Comparison of ENCODE assay signal across 2 cellular contexts in the genomic region with DNA sequence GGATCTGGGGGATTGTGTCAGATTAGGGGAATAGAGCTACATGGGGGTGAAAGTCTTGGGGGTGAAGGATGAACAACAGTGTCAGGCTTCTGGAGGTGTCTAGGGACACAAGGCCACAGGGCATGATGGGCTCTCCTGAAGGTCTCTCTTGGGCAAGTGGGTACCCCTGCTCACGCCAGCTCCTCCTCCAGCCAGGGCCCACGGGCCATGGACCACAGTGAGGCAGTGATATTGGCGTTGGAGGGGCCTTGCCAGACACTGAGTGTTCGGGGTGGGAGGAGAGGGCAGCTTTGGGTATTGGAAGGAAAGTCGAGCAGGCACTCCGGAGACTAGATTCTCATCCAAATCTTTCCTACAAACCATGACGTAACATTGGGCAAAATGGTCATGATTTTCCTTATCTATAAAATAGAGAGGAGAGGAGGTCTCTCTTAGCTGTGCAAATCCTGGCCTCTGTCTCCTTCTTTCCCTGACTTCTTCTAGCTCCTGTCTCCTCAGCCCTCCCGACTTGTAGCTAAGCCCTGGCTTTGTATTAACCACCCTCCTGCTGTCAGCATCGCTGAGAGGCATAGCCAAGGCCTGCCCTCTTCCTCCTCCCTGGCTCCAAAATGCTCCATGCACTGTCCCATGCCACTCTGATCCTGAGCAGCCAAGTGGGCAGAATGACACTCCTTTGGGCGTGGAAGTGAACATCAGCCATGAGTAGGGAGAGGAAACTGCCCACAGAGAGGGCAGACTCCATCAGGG.
TF ChIP-seq lines count a peak whose summit lies in the region.

No MANE protein-coding gene starts in this region.

TF ChIP-seq in IMR-90, 13 proteins besides CTCF, POLR2A, EP300 and RAD21:
- TF ChIP-seq RCOR1 (IDR thresholded peaks at IDR 0.05; ENCODE audit: insufficient replicate concordance, low read length) (no peak), NFE2L2 (IDR thresholded peaks at IDR 0.05; ENCODE audit: low read depth, low read length) (no peak), MXI1 (IDR thresholded peaks at IDR 0.05; ENCODE audit: borderline replicate concordance, low read depth, low read length) (no peak), SMC3 (IDR thresholded peaks at IDR 0.05; ENCODE audit: low read depth, low read length) (no peak), CHD1 (IDR thresholded peaks at IDR 0.05; ENCODE audit: low read depth, low read length) (no peak), RFX5 (IDR thresholded peaks at IDR 0.05; ENCODE audit: low read depth, low read length) (no peak), FOS (IDR thresholded peaks at IDR 0.05; ENCODE audit: low read depth, low read length) (no peak), MAFK (IDR thresholded peaks at IDR 0.05; ENCODE audit: low read depth, low read length) (no peak), CEBPB (IDR thresholded peaks at IDR 0.05; ENCODE audit: low read depth, low read length) (no peak), MAZ (IDR thresholded peaks at IDR 0.05; ENCODE audit: borderline replicate concordance, low read depth, low read length) (no peak), BHLHE40 (IDR thresholded peaks at IDR 0.05; ENCODE audit: low read depth, low read length) (no peak)
- TF ChIP-seq, protein P1, sequence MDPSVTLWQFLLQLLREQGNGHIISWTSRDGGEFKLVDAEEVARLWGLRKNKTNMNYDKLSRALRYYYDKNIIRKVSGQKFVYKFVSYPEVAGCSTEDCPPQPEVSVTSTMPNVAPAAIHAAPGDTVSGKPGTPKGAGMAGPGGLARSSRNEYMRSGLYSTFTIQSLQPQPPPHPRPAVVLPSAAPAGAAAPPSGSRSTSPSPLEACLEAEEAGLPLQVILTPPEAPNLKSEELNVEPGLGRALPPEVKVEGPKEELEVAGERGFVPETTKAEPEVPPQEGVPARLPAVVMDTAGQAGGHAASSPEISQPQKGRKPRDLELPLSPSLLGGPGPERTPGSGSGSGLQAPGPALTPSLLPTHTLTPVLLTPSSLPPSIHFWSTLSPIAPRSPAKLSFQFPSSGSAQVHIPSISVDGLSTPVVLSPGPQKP (IDR thresholded peaks at IDR 0.05; ENCODE audit: borderline replicate concordance, low read depth, low read length): no peak
- TF ChIP-seq, protein P2, sequence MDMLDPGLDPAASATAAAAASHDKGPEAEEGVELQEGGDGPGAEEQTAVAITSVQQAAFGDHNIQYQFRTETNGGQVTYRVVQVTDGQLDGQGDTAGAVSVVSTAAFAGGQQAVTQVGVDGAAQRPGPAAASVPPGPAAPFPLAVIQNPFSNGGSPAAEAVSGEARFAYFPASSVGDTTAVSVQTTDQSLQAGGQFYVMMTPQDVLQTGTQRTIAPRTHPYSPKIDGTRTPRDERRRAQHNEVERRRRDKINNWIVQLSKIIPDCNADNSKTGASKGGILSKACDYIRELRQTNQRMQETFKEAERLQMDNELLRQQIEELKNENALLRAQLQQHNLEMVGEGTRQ (IDR thresholded peaks at IDR 0.05; ENCODE audit: low read depth, low read length): no peak

TF ChIP-seq in H1, 55 proteins besides CTCF, POLR2A, EP300 and RAD21:
- TF ChIP-seq PHF8 (conservative IDR thresholded peaks at IDR 0.05; ENCODE audit: low read depth, low read length) (no peak), EZH2 (IDR thresholded peaks at IDR 0.05; ENCODE audit: low read depth, low read length, severe bottlenecking) (no peak), SUZ12 (IDR thresholded peaks at IDR 0.05; ENCODE audit: low read length) (no peak), RFX5 (IDR thresholded peaks at IDR 0.05; ENCODE audit: borderline replicate concordance, low read depth, low read length) (no peak), SP1 (IDR thresholded peaks at IDR 0.05; ENCODE audit: low read depth, low read length) (no peak), RBBP5 (IDR thresholded peaks at IDR 0.05; ENCODE audit: borderline replicate concordance, low read depth, low read length) (no peak)
- TF ChIP-seq, protein P3, sequence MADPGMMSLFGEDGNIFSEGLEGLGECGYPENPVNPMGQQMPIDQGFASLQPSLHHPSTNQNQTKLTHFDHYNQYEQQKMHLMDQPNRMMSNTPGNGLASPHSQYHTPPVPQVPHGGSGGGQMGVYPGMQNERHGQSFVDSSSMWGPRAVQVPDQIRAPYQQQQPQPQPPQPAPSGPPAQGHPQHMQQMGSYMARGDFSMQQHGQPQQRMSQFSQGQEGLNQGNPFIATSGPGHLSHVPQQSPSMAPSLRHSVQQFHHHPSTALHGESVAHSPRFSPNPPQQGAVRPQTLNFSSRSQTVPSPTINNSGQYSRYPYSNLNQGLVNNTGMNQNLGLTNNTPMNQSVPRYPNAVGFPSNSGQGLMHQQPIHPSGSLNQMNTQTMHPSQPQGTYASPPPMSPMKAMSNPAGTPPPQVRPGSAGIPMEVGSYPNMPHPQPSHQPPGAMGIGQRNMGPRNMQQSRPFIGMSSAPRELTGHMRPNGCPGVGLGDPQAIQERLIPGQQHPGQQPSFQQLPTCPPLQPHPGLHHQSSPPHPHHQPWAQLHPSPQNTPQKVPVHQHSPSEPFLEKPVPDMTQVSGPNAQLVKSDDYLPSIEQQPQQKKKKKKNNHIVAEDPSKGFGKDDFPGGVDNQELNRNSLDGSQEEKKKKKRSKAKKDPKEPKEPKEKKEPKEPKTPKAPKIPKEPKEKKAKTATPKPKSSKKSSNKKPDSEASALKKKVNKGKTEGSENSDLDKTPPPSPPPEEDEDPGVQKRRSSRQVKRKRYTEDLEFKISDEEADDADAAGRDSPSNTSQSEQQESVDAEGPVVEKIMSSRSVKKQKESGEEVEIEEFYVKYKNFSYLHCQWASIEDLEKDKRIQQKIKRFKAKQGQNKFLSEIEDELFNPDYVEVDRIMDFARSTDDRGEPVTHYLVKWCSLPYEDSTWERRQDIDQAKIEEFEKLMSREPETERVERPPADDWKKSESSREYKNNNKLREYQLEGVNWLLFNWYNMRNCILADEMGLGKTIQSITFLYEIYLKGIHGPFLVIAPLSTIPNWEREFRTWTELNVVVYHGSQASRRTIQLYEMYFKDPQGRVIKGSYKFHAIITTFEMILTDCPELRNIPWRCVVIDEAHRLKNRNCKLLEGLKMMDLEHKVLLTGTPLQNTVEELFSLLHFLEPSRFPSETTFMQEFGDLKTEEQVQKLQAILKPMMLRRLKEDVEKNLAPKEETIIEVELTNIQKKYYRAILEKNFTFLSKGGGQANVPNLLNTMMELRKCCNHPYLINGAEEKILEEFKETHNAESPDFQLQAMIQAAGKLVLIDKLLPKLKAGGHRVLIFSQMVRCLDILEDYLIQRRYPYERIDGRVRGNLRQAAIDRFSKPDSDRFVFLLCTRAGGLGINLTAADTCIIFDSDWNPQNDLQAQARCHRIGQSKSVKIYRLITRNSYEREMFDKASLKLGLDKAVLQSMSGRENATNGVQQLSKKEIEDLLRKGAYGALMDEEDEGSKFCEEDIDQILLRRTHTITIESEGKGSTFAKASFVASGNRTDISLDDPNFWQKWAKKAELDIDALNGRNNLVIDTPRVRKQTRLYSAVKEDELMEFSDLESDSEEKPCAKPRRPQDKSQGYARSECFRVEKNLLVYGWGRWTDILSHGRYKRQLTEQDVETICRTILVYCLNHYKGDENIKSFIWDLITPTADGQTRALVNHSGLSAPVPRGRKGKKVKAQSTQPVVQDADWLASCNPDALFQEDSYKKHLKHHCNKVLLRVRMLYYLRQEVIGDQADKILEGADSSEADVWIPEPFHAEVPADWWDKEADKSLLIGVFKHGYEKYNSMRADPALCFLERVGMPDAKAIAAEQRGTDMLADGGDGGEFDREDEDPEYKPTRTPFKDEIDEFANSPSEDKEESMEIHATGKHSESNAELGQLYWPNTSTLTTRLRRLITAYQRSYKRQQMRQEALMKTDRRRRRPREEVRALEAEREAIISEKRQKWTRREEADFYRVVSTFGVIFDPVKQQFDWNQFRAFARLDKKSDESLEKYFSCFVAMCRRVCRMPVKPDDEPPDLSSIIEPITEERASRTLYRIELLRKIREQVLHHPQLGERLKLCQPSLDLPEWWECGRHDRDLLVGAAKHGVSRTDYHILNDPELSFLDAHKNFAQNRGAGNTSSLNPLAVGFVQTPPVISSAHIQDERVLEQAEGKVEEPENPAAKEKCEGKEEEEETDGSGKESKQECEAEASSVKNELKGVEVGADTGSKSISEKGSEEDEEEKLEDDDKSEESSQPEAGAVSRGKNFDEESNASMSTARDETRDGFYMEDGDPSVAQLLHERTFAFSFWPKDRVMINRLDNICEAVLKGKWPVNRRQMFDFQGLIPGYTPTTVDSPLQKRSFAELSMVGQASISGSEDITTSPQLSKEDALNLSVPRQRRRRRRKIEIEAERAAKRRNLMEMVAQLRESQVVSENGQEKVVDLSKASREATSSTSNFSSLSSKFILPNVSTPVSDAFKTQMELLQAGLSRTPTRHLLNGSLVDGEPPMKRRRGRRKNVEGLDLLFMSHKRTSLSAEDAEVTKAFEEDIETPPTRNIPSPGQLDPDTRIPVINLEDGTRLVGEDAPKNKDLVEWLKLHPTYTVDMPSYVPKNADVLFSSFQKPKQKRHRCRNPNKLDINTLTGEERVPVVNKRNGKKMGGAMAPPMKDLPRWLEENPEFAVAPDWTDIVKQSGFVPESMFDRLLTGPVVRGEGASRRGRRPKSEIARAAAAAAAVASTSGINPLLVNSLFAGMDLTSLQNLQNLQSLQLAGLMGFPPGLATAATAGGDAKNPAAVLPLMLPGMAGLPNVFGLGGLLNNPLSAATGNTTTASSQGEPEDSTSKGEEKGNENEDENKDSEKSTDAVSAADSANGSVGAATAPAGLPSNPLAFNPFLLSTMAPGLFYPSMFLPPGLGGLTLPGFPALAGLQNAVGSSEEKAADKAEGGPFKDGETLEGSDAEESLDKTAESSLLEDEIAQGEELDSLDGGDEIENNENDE (IDR thresholded peaks at IDR 0.05; ENCODE audit: insufficient replicate concordance, low read length): no peak
